Comparison of ENCODE assay signal across 17 cellular contexts in the genomic region with DNA sequence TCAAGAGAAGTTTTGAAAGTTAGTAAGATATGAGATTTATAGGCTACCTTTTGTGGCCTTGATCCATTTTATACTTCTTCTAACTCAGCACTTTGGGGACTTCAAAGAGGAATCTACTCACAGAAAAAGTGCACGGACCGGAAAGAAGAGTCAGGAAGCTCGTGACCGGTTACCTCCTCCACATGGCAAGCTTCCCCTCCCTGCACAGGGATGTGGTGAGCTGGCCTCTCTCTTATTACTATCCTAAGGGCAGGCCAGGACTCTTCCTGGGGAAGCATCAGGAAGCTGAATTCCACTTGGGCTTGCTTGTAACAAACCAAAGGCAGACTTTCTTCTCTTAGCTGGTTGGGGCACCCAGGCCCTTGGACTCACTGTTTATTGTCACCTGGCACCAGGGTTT.
"Had no signal": no experiment of that assay in that cellular context is flagged by ENCODE, and none has a peak within 500 bp of the region (broad histone marks: within the 10 kb centered on the region; RNA-seq: fewer than 3 reads in every experiment).

No MANE protein-coding gene starts in this region.

- H3K4me1 Mint-ChIP-seq: activated CD4-positive, alpha-beta T cell treated with anti-CD3 and anti-CD28 coated beads, Interleukin-2, amount 10 ng/mL, durations not matched to agents 24 days and 14 days; activated naive CD4-positive, alpha-beta T cell treated with anti-CD3 and anti-CD28 coated beads, Interleukin-2, amount 10 ng/mL, durations not matched to agents 7 days and 5 days; activated T-helper 17 cell treated with anti-CD3 and anti-CD28 coated beads, Interleukin-2, amount 50 U/mL, for 72 hours; memory B cell; stimulated activated naive CD8-positive, alpha-beta T cell treated with anti-CD3 and anti-CD28 coated beads, Interleukin-15, amount 100 ng/mL, for 72 hours had no signal

- H3K9me3 Mint-ChIP-seq: activated CD4-positive, alpha-beta T cell treated with anti-CD3 and anti-CD28 coated beads, Interleukin-2, amount 10 ng/mL, durations not matched to agents 24 days and 14 days; activated T-helper 17 cell treated with anti-CD3 and anti-CD28 coated beads, Interleukin-2, amount 50 U/mL, for 72 hours; memory B cell; T-helper 1 cell treated with Interleukin-12 subunit alpha and Interleukin-12 subunit beta and Interleukin-4 antibody, amounts not matched to agents 30 μg/mL and 1 μg/mL, for 36 hours; WTC11 had no signal

- H3K4me3 Mint-ChIP-seq: activated CD4-positive, alpha-beta T cell treated with anti-CD3 and anti-CD28 coated beads, Interleukin-2, amount 10 ng/mL, durations not matched to agents 24 days and 14 days; activated naive CD4-positive, alpha-beta T cell treated with anti-CD3 and anti-CD28 coated beads, Interleukin-2, amount 10 ng/mL, durations not matched to agents 7 days and 5 days; activated T-helper 17 cell treated with anti-CD3 and anti-CD28 coated beads, Interleukin-2, amount 50 U/mL, for 72 hours; memory B cell; neural crest cell; stimulated activated naive CD8-positive, alpha-beta T cell treated with anti-CD3 and anti-CD28 coated beads, Interleukin-15, amount 100 ng/mL, for 72 hours; T-helper 1 cell treated with Interleukin-12 subunit alpha and Interleukin-12 subunit beta and Interleukin-4 antibody, amounts not matched to agents 30 μg/mL and 1 μg/mL, for 36 hours; WTC11 had no signal

- DNase-seq: activated CD4-positive, alpha-beta T cell treated with anti-CD3 and anti-CD28 coated beads, Interleukin-2, amount 10 ng/mL, durations not matched to agents 24 days and 14 days; activated CD8-positive, alpha-beta memory T cell treated with anti-CD3 and anti-CD28 coated beads for 24 hours; activated naive CD4-positive, alpha-beta T cell treated with anti-CD3 and anti-CD28 coated beads, Interleukin-2, amount 10 ng/mL, durations not matched to agents 7 days and 5 days; activated T-cell treated with anti-CD3 and anti-CD28 coated beads for 4 hours; adrenal gland; central memory CD4-positive, alpha-beta T cell; effector memory CD4-positive, alpha-beta T cell; hypothalamus; left colon; stimulated activated CD4-positive, alpha-beta T cell treated with anti-CD3 and anti-CD28 coated beads, Interleukin-4, amount 100 ng/mL, for 1 hour; stimulated activated naive CD8-positive, alpha-beta T cell treated with anti-CD3 and anti-CD28 coated beads, Interleukin-15, amount 100 ng/mL, for 72 hours; testis had no signal

- H3K9me3 ChIP-seq: adrenal gland, testis had no signal

- H3K27me3 Mint-ChIP-seq: activated CD4-positive, alpha-beta T cell treated with anti-CD3 and anti-CD28 coated beads, Interleukin-2, amount 10 ng/mL, durations not matched to agents 24 days and 14 days; activated naive CD4-positive, alpha-beta T cell treated with anti-CD3 and anti-CD28 coated beads, Interleukin-2, amount 10 ng/mL, durations not matched to agents 7 days and 5 days; activated T-helper 17 cell treated with anti-CD3 and anti-CD28 coated beads, Interleukin-2, amount 50 U/mL, for 72 hours; stimulated activated naive CD8-positive, alpha-beta T cell treated with anti-CD3 and anti-CD28 coated beads, Interleukin-15, amount 100 ng/mL, for 72 hours had no signal

- H3K4me1 ChIP-seq: adrenal gland, testis had no signal

- H3K27ac Mint-ChIP-seq: activated CD4-positive, alpha-beta T cell treated with anti-CD3 and anti-CD28 coated beads, Interleukin-2, amount 10 ng/mL, durations not matched to agents 24 days and 14 days; activated naive CD4-positive, alpha-beta T cell treated with anti-CD3 and anti-CD28 coated beads, Interleukin-2, amount 10 ng/mL, durations not matched to agents 7 days and 5 days; activated T-helper 17 cell treated with anti-CD3 and anti-CD28 coated beads, Interleukin-2, amount 50 U/mL, for 72 hours; memory B cell; stimulated activated naive CD8-positive, alpha-beta T cell treated with anti-CD3 and anti-CD28 coated beads, Interleukin-15, amount 100 ng/mL, for 72 hours; T-helper 1 cell treated with Interleukin-12 subunit alpha and Interleukin-12 subunit beta and Interleukin-4 antibody, amounts not matched to agents 30 μg/mL and 1 μg/mL, for 36 hours; WTC11 had no signal

- H3K27ac ChIP-seq: adrenal gland, testis had no signal

- H3K36me3 ChIP-seq: adrenal gland had no signal

- H3K36me3 Mint-ChIP-seq: activated naive CD4-positive, alpha-beta T cell treated with anti-CD3 and anti-CD28 coated beads, Interleukin-2, amount 10 ng/mL, durations not matched to agents 7 days and 5 days; memory B cell; WTC11 had no signal

- H3K27me3 ChIP-seq: adrenal gland, testis had no signal

- H3K4me3 ChIP-seq: adrenal gland had no signal
